Comparison of ENCODE assay signal across 18 cellular contexts in genomic region chr1:212525479-212526110, GRCh38.
DNase-seq lines count a peak whose midpoint lies in the region; ATAC-seq, FAIRE-seq and TF ChIP-seq lines count a peak whose summit lies in the region.
"Had no signal": no experiment of that assay in that cellular context is flagged by ENCODE, and none has a peak within 500 bp of the region (broad histone marks: within the 10 kb centered on the region; RNA-seq: fewer than 3 reads in every experiment).

No MANE protein-coding gene starts in this region.

- peaks cover 3% of the 10 kb centered on the region for H3K4me1 Mint-ChIP-seq in osteocyte (ENCODE audit: unreplicated experiment)
- H3K4me1 Mint-ChIP-seq in activated naive CD8-positive, alpha-beta T cell treated with anti-CD3 and anti-CD28 coated beads, Interleukin-2, amount 50 U/mL, for 24 hours = no peaks in the 10 kb centered on the region
- H3K4me1 Mint-ChIP-seq in nephron progenitor cell = no peaks in the 10 kb centered on the region
- H3K4me1 Mint-ChIP-seq: activated naive CD8-positive, alpha-beta T cell treated with anti-CD3 and anti-CD28 coated beads, Interleukin-2, amount 10 ng/mL, durations not matched to agents 7 days and 5 days; CD4-positive, alpha-beta memory T cell; naive thymus-derived CD8-positive, alpha-beta T cell had no signal

- DNase-seq in HCEC 1CT = peak; percentile 15
- DNase-seq in RCC 7860 (ENCODE audit: low spot score) = peak; percentile 40
- peak; percentile 65 for DNase-seq in epithelial cell of esophagus (ENCODE audit: low read depth)
- DNase-seq in osteocyte (ENCODE audit: extremely low spot score, unreplicated experiment) = peak; percentile 74
- no peak for DNase-seq in NCI-H345 treated with DMSO at 0.1 percent for 48 hours (lab: John Stamatoyannopoulos, UW; ENCODE audit: unreplicated experiment)
- DNase-seq in activated naive CD8-positive, alpha-beta T cell treated with anti-CD3 and anti-CD28 coated beads, Interleukin-2, amount 50 U/mL, for 24 hours = no peak
- no peak for DNase-seq in nephron progenitor cell
- DNase-seq: activated CD8-positive, alpha-beta memory T cell treated with anti-CD3 and anti-CD28 coated beads, Interleukin-2, amount 50 U/mL, for 4 hours; activated naive CD8-positive, alpha-beta T cell treated with anti-CD3 and anti-CD28 coated beads, Interleukin-2, amount 10 ng/mL, durations not matched to agents 7 days and 5 days; CD4-positive, alpha-beta memory T cell; kidney glomerular epithelial cell; naive thymus-derived CD8-positive, alpha-beta T cell; NCI-H187; NCI-H82; WERI-Rb-1 had no signal

- H3K36me3 Mint-ChIP-seq in osteocyte (ENCODE audit: unreplicated experiment) = no peaks in the 10 kb centered on the region
- H3K36me3 Mint-ChIP-seq in activated naive CD8-positive, alpha-beta T cell treated with anti-CD3 and anti-CD28 coated beads, Interleukin-2, amount 50 U/mL, for 24 hours (ENCODE audit: low read depth) = no peaks in the 10 kb centered on the region
- no peaks in the 10 kb centered on the region for H3K36me3 Mint-ChIP-seq in nephron progenitor cell (ENCODE audit: low read depth)
- H3K36me3 Mint-ChIP-seq: activated naive CD8-positive, alpha-beta T cell treated with anti-CD3 and anti-CD28 coated beads, Interleukin-2, amount 10 ng/mL, durations not matched to agents 7 days and 5 days; CD4-positive, alpha-beta memory T cell; naive thymus-derived CD8-positive, alpha-beta T cell had no signal

- TF ChIP-seq CTCF in epithelial cell of esophagus (IDR thresholded peaks at IDR 0.05; ENCODE audit: insufficient read depth, low read depth, low read length, missing control alignments) (no peak), osteocyte (IDR thresholded peaks at IDR 0.05) (no peak), nephron progenitor cell (IDR thresholded peaks at IDR 0.05) (no peak)

- no peak for ATAC-seq in activated naive CD8-positive, alpha-beta T cell treated with anti-CD3 and anti-CD28 coated beads, Interleukin-2, amount 50 U/mL, for 24 hours
- ATAC-seq in GM21737 (IDR thresholded peaks at IDR 0.05; ENCODE audit: unreplicated experiment) = no peak
- ATAC-seq: naive thymus-derived CD8-positive, alpha-beta T cell had no signal

- no peak overlapping the region for H3K4me3 Mint-ChIP-seq in osteocyte (ENCODE audit: unreplicated experiment)
- no peak overlapping the region for H3K4me3 Mint-ChIP-seq in activated naive CD8-positive, alpha-beta T cell treated with anti-CD3 and anti-CD28 coated beads, Interleukin-2, amount 50 U/mL, for 24 hours
- H3K4me3 Mint-ChIP-seq in nephron progenitor cell = no peak overlapping the region
- H3K4me3 Mint-ChIP-seq: activated naive CD8-positive, alpha-beta T cell treated with anti-CD3 and anti-CD28 coated beads, Interleukin-2, amount 10 ng/mL, durations not matched to agents 7 days and 5 days; CD4-positive, alpha-beta memory T cell; naive thymus-derived CD8-positive, alpha-beta T cell had no signal

- H3K9me3 Mint-ChIP-seq in osteocyte (ENCODE audit: unreplicated experiment) (no peaks in the 10 kb centered on the region), nephron progenitor cell (no peaks in the 10 kb centered on the region)
- no peaks in the 10 kb centered on the region for H3K9me3 Mint-ChIP-seq in activated naive CD8-positive, alpha-beta T cell treated with anti-CD3 and anti-CD28 coated beads, Interleukin-2, amount 50 U/mL, for 24 hours
- H3K9me3 Mint-ChIP-seq: activated naive CD8-positive, alpha-beta T cell treated with anti-CD3 and anti-CD28 coated beads, Interleukin-2, amount 10 ng/mL, durations not matched to agents 7 days and 5 days; CD4-positive, alpha-beta memory T cell; naive thymus-derived CD8-positive, alpha-beta T cell had no signal

- no peak overlapping the region for H3K4me3 ChIP-seq in epithelial cell of esophagus (ENCODE audit: low read length)
- H3K4me3 ChIP-seq: SK-N-MC had no signal

- H3K27ac Mint-ChIP-seq in osteocyte (ENCODE audit: unreplicated experiment) (no peak overlapping the region), nephron progenitor cell (no peak overlapping the region)
- H3K27ac Mint-ChIP-seq in activated naive CD8-positive, alpha-beta T cell treated with anti-CD3 and anti-CD28 coated beads, Interleukin-2, amount 50 U/mL, for 24 hours = no peak overlapping the region
- H3K27ac Mint-ChIP-seq: activated naive CD8-positive, alpha-beta T cell treated with anti-CD3 and anti-CD28 coated beads, Interleukin-2, amount 10 ng/mL, durations not matched to agents 7 days and 5 days; CD4-positive, alpha-beta memory T cell; naive thymus-derived CD8-positive, alpha-beta T cell had no signal

- peaks cover 22% of the 10 kb centered on the region for H3K27me3 Mint-ChIP-seq in osteocyte (ENCODE audit: unreplicated experiment)
- peaks cover 5% of the 10 kb centered on the region for H3K27me3 Mint-ChIP-seq in activated naive CD8-positive, alpha-beta T cell treated with anti-CD3 and anti-CD28 coated beads, Interleukin-2, amount 50 U/mL, for 24 hours
- peaks cover 2% of the 10 kb centered on the region for H3K27me3 Mint-ChIP-seq in nephron progenitor cell (ENCODE audit: low read depth, poor library complexity)

- FAIRE-seq in RCC 7860 (lab: Jason Lieb, UNC) = peak; percentile 65
- FAIRE-seq: frontal cortex had no signal

Comparison
In these comparisons a context has a peak if more than half of its experiments do, and no peak if none do; other contexts are left out.
1. DNase-seq: peak in HCEC 1CT (single experiment), RCC 7860 (single experiment), epithelial cell of esophagus (single experiment) and osteocyte (single experiment); none in NCI-H345 treated with DMSO at 0.1 percent for 48 hours (single experiment), activated naive CD8-positive, alpha-beta T cell treated with anti-CD3 and anti-CD28 coated beads, Interleukin-2, amount 50 U/mL, for 24 hours (single experiment) and nephron progenitor cell (single experiment).